ENCODE assay signal across 19 cellular contexts in genomic region chr5:77333036-77333435, GRCh38.
DNase-seq lines count a peak whose midpoint lies in the region; ATAC-seq and TF ChIP-seq lines count a peak whose summit lies in the region.
"Had no signal": no experiment of that assay in that cellular context is flagged by ENCODE, and none has a peak within 500 bp of the region (broad histone marks: within the 10 kb centered on the region; RNA-seq: fewer than 3 reads in every experiment).

No MANE protein-coding gene starts in this region.

- no peak for ATAC-seq in right cardiac atrium
- ATAC-seq in stimulated activated naive B cell treated with anti-CD40 and anti-IgM and Interleukin-4, amounts not matched to agents 10 μg/mL and 1 μg/mL and 100 μg/mL, for 72 hours (replicated peaks) = no peak
- ATAC-seq: A549; CD8-positive, alpha-beta T cell had no signal

- DNase-seq in right cardiac atrium (no peak), right atrium auricular region (ENCODE audit: low spot score) (no peak), trophoblast cell (peak; percentile 37 to 86), superior temporal gyrus (ENCODE audit: extremely low spot score) (peak; percentile 64), tibial nerve (ENCODE audit: low spot score in 2 of 2) (no peak), GM19240 (ENCODE audit: insufficient read length, low spot score) (no peak)
- no peak for DNase-seq in stimulated activated naive B cell treated with anti-CD40 and anti-IgM and Interleukin-4, amounts not matched to agents 10 μg/mL and 1 μg/mL and 100 μg/mL, for 72 hours
- DNase-seq: AML-193; Caco-2; CD4-positive, alpha-beta T cell; CD8-positive, alpha-beta T cell; DMS 273 treated with DMSO at 0.1 percent for 48 hours; DMS79 treated with DMSO at 0.1 percent for 48 hours; GF-D8 had no signal

- H2BK12ac ChIP-seq in trophoblast cell (ENCODE audit: low read length) = no peak overlapping the region

- no peaks in the 10 kb centered on the region for H3K9me3 Mint-ChIP-seq in stimulated activated naive B cell treated with anti-CD40 and anti-IgM and Interleukin-4, amounts not matched to agents 10 μg/mL and 1 μg/mL and 100 μg/mL, for 72 hours
- H3K9me3 Mint-ChIP-seq: CD4-positive, alpha-beta T cell; CD8-positive, alpha-beta T cell had no signal

- no peak overlapping the region for H3K18ac ChIP-seq in trophoblast cell (ENCODE audit: low read length)

- no peak overlapping the region for H3K27ac Mint-ChIP-seq in stimulated activated naive B cell treated with anti-CD40 and anti-IgM and Interleukin-4, amounts not matched to agents 10 μg/mL and 1 μg/mL and 100 μg/mL, for 72 hours
- H3K27ac Mint-ChIP-seq: B cell; CD4-positive, alpha-beta T cell; CD8-positive, alpha-beta T cell had no signal

- no peak for TF ChIP-seq EP300 in tibial nerve (IDR thresholded peaks at IDR 0.05)

- H4K12ac ChIP-seq in trophoblast cell (ENCODE audit: low read depth, low read length) = no peak overlapping the region

- TF ChIP-seq POLR2A in tibial nerve (IDR thresholded peaks at IDR 0.05) = no peak

- H3K9ac ChIP-seq in trophoblast cell (ENCODE audit: low read length) = no peak overlapping the region
- H3K9ac ChIP-seq: BLaER1 treated with 17β-estradiol and CSF1 and Interleukin-3, amounts not matched to agents 10 nM and 100 nM had no signal

- no peak overlapping the region for H2AK5ac ChIP-seq in trophoblast cell (ENCODE audit: low read length)

- no peak overlapping the region for H3K4me2 ChIP-seq in trophoblast cell (ENCODE audit: low read length)
- H3K4me2 ChIP-seq: A549; BLaER1 treated with 17β-estradiol and CSF1 and Interleukin-3, amounts not matched to agents 10 nM and 100 nM had no signal

- H4K8ac ChIP-seq in trophoblast cell (ENCODE audit: low read depth, low read length) = no peak overlapping the region

- H2AFZ ChIP-seq in trophoblast cell (ENCODE audit: insufficient read depth, low read length, poor library complexity) = no peak overlapping the region

- no peaks in the 10 kb centered on the region for H3K4me1 Mint-ChIP-seq in stimulated activated naive B cell treated with anti-CD40 and anti-IgM and Interleukin-4, amounts not matched to agents 10 μg/mL and 1 μg/mL and 100 μg/mL, for 72 hours
- H3K4me1 Mint-ChIP-seq: B cell had no signal

- no peaks in the 10 kb centered on the region for H3K27me3 ChIP-seq in right cardiac atrium (ENCODE audit: control insufficient read depth, insufficient read depth)
- H3K27me3 ChIP-seq in right atrium auricular region = no peaks in the 10 kb centered on the region
- no peaks in the 10 kb centered on the region for H3K27me3 ChIP-seq in trophoblast cell (ENCODE audit: insufficient read depth, low read length)
- no peaks in the 10 kb centered on the region for H3K27me3 ChIP-seq in tibial nerve
- H3K27me3 ChIP-seq: BLaER1 treated with 17β-estradiol and CSF1 and Interleukin-3, amounts not matched to agents 10 nM and 100 nM had no signal

- 70% methylated on average over 4 of the region's 4 CpGs for WGBS in right cardiac atrium
- WGBS in trophoblast cell (ENCODE audit: extremely low coverage, insufficient coverage, insufficient read length) = no CpG with 5 or more reads among the region's 4 CpGs
- WGBS in tibial nerve, 2 donors = 90 to 95% methylated on average over 4 of the region's 4 CpGs

- no peak overlapping the region for H3K4me3 ChIP-seq in right cardiac atrium (ENCODE audit: low read length)
- no peak overlapping the region for H3K4me3 ChIP-seq in right atrium auricular region
- H3K4me3 ChIP-seq in trophoblast cell (ENCODE audit: low read depth, low read length) = no peak overlapping the region
- no peak overlapping the region for H3K4me3 ChIP-seq in tibial nerve
- H3K4me3 ChIP-seq: A549; BLaER1 treated with 17β-estradiol and CSF1 and Interleukin-3, amounts not matched to agents 10 nM and 100 nM had no signal

- no peak overlapping the region for H2BK5ac ChIP-seq in trophoblast cell (ENCODE audit: low read depth, low read length, poor library complexity)

- peaks cover 13% of the 10 kb centered on the region for H3K4me1 ChIP-seq in right cardiac atrium (ENCODE audit: control insufficient read depth, insufficient read depth, low read length)
- peaks cover 0 to 17% of the 10 kb centered on the region in 2 donors for H3K4me1 ChIP-seq in right atrium auricular region
- H3K4me1 ChIP-seq in trophoblast cell (ENCODE audit: control insufficient read depth in 1 of 2, insufficient read depth in 2 of 2, low read length in 2 of 2) = peaks cover 6 to 11% of the 10 kb centered on the region in 2 experiments
- peaks cover 0 to 16% (median 0%) of the 10 kb centered on the region in 4 donors for H3K4me1 ChIP-seq in tibial nerve
- H3K4me1 ChIP-seq: A549 had no signal

- H3K27ac ChIP-seq in right cardiac atrium (ENCODE audit: low read length) (peak overlapping the region; percentile 83), right atrium auricular region (peak overlapping the region in 1 of 2 donors; percentile 66), trophoblast cell (ENCODE audit: low read depth, low read length) (no peak overlapping the region), tibial nerve (no peak overlapping the region)
- H3K27ac ChIP-seq: 22Rv1; A549; BLaER1 treated with 17β-estradiol and CSF1 and Interleukin-3, amounts not matched to agents 10 nM and 100 nM; C4-2B had no signal

- TF ChIP-seq CTCF in right atrium auricular region (IDR thresholded peaks at IDR 0.05) = no peak
- TF ChIP-seq CTCF in tibial nerve (IDR thresholded peaks at IDR 0.05) = no peak

- peaks cover 0 to 6% of the 10 kb centered on the region in 2 donors for H3K27me3 Mint-ChIP-seq in stimulated activated naive B cell treated with anti-CD40 and anti-IgM and Interleukin-4, amounts not matched to agents 10 μg/mL and 1 μg/mL and 100 μg/mL, for 72 hours
- H3K27me3 Mint-ChIP-seq: CD4-positive, alpha-beta T cell had no signal

- no peaks in the 10 kb centered on the region for H3K79me2 ChIP-seq in trophoblast cell (ENCODE audit: control insufficient read depth, insufficient read depth, low read length, poor library complexity)

- H3K14ac ChIP-seq in trophoblast cell (ENCODE audit: low read length) = no peak overlapping the region

- no peak overlapping the region for H3K4ac ChIP-seq in trophoblast cell (ENCODE audit: low read depth, low read length)

- H3K79me1 ChIP-seq in trophoblast cell (ENCODE audit: low read length) = no peaks in the 10 kb centered on the region

- H3K36me3 Mint-ChIP-seq in stimulated activated naive B cell treated with anti-CD40 and anti-IgM and Interleukin-4, amounts not matched to agents 10 μg/mL and 1 μg/mL and 100 μg/mL, for 72 hours = no peaks in the 10 kb centered on the region
- H3K36me3 Mint-ChIP-seq: CD8-positive, alpha-beta T cell had no signal

- no peak overlapping the region for H3K4me3 Mint-ChIP-seq in stimulated activated naive B cell treated with anti-CD40 and anti-IgM and Interleukin-4, amounts not matched to agents 10 μg/mL and 1 μg/mL and 100 μg/mL, for 72 hours
- H3K4me3 Mint-ChIP-seq: B cell; CD4-positive, alpha-beta T cell; CD8-positive, alpha-beta T cell had no signal

- H2BK120ac ChIP-seq in trophoblast cell (ENCODE audit: insufficient read depth, low read length, poor library complexity) = no peak overlapping the region

- no peaks in the 10 kb centered on the region for H3K36me3 ChIP-seq in right atrium auricular region
- H3K36me3 ChIP-seq in trophoblast cell (ENCODE audit: control insufficient read depth in 1 of 2, insufficient read depth in 2 of 2, low read length in 2 of 2) = no peaks in the 10 kb centered on the region
- H3K36me3 ChIP-seq in tibial nerve = no peaks in the 10 kb centered on the region
- H3K36me3 ChIP-seq: BLaER1 treated with 17β-estradiol and CSF1 and Interleukin-3, amounts not matched to agents 10 nM and 100 nM had no signal

- no peak overlapping the region for H4K91ac ChIP-seq in trophoblast cell (ENCODE audit: low read depth, low read length)

- no peaks in the 10 kb centered on the region for H3K9me3 ChIP-seq in right cardiac atrium (ENCODE audit: control insufficient read depth, low read length)
- no peaks in the 10 kb centered on the region for H3K9me3 ChIP-seq in right atrium auricular region
- peaks cover 4% of the 10 kb centered on the region for H3K9me3 ChIP-seq in trophoblast cell (ENCODE audit: insufficient read depth, low read depth, low read length)
- H3K9me3 ChIP-seq in tibial nerve = no peaks in the 10 kb centered on the region
- H3K9me3 ChIP-seq: A549; BLaER1 treated with 17β-estradiol and CSF1 and Interleukin-3, amounts not matched to agents 10 nM and 100 nM; Caco-2 had no signal

- intact Hi-C loops in right cardiac atrium (cut with DNase I) = loop anchor here in 1 of 4 donors (5.0 kb wide), 1 partner anchor 581 kb away; no protein-coding TSS in a partner anchor

- H3K23ac ChIP-seq in trophoblast cell (ENCODE audit: low read length) = no peak overlapping the region

Comparison
In these comparisons a context has a peak if more than half of its experiments do, and no peak if none do; other contexts are left out.
1. DNase-seq: peak in trophoblast cell (2 of 2) and superior temporal gyrus (single experiment); none in right cardiac atrium (0 of 3), right atrium auricular region (single experiment), tibial nerve (0 of 2), stimulated activated naive B cell treated with anti-CD40 and anti-IgM and Interleukin-4, amounts not matched to agents 10 μg/mL and 1 μg/mL and 100 μg/mL, for 72 hours (single experiment) and GM19240 (single experiment).